In genomic region chr4:139665690-139666529, GRCh38 we compare ENCODE assay signal across 8 cellular contexts. TPM values are rescaled to one million over a fixed set of nuclear protein-coding genes. Genes with fewer than 3 reads are reported as not detected.
DNase-seq lines count a peak whose midpoint lies in the region; ATAC-seq and TF ChIP-seq lines count a peak whose summit lies in the region.

Gene MGST2 (plus strand): TSS chr4:139665819. CDS start chr4:139666020, 201 bp downstream.

- intact Hi-C loops in vagina (cut with DNase I) = no loop called here

- peak within 1 kb of the TSS; percentile 76 for H3K4me3 Mint-ChIP-seq in nephron progenitor cell

- TF ChIP-seq POLR2A in gastroesophageal sphincter (IDR thresholded peaks at IDR 0.05) (no peak), vagina (IDR thresholded peaks at IDR 0.05) (no peak)

- peaks cover 7% of the 10 kb centered on the region for H3K27me3 Mint-ChIP-seq in nephron progenitor cell (ENCODE audit: low read depth, poor library complexity)

- H3K4me1 Mint-ChIP-seq in nephron progenitor cell = peaks cover 71% of the 10 kb centered on the region

- DNase-seq in DMS153 (lab: John Stamatoyannopoulos, UW) (peak; percentile 69), NT2/D1 (ENCODE audit: low read depth, low spot score) (no peak), nephron progenitor cell (peak; percentile 79), vagina (ENCODE audit: extremely low spot score in 2 of 2) (no peak)
- peak; percentile 74 for DNase-seq in activated effector memory CD4-positive, alpha-beta T cell treated with anti-CD3 and anti-CD28 coated beads, Interleukin-2, amount 50 U/mL, for 16 hours

- H3K9ac ChIP-seq in NT2/D1 (ENCODE audit: insufficient read length, low read depth) = peak within 1 kb of the TSS; percentile 71

- H3K4me3 ChIP-seq in NT2/D1 (ENCODE audit: insufficient read length, low read depth) (peak within 1 kb of the TSS; percentile 47), gastroesophageal sphincter (peak within 1 kb of the TSS; percentile 55 to 59), vagina (peak within 1 kb of the TSS; percentile 60 to 63)

- peak; percentile 88 for ATAC-seq in GM19455 (IDR thresholded peaks at IDR 0.05; ENCODE audit: unreplicated experiment)
- peak; percentile 57 for ATAC-seq in HG03558 (IDR thresholded peaks at IDR 0.05; ENCODE audit: extremely low read depth, unreplicated experiment)
- ATAC-seq in gastroesophageal sphincter = peak; percentile 82

- 0 to 3% methylated on average over 12 to 15 of the region's 32 CpGs for WGBS in gastroesophageal sphincter (ENCODE audit: low coverage in 1 of 2), 2 donors

- TF ChIP-seq CTCF in gastroesophageal sphincter (IDR thresholded peaks at IDR 0.05) = peak in 1 of 4 experiments; percentile 10
- no peak for TF ChIP-seq CTCF in nephron progenitor cell (IDR thresholded peaks at IDR 0.05)
- TF ChIP-seq CTCF in vagina (IDR thresholded peaks at IDR 0.05) = no peak

- H3K27me3 ChIP-seq in NT2/D1 (ENCODE audit: insufficient read depth, insufficient read length) = no peaks in the 10 kb centered on the region
- H3K27me3 ChIP-seq in gastroesophageal sphincter = no peaks in the 10 kb centered on the region
- H3K27me3 ChIP-seq in vagina = no peaks in the 10 kb centered on the region

- no peak for TF ChIP-seq EP300 in gastroesophageal sphincter (IDR thresholded peaks at IDR 0.05)

- H3K36me3 Mint-ChIP-seq in nephron progenitor cell (ENCODE audit: low read depth) = peaks cover 9% of the 10 kb centered on the region

- H3K27ac ChIP-seq in gastroesophageal sphincter (peak within 1 kb of the TSS; percentile 71 to 93 (median 88)), vagina (peak within 1 kb of the TSS; percentile 85)

- H3K9me3 ChIP-seq in NT2/D1 (ENCODE audit: insufficient read depth, low read length) (peaks cover 10% of the 10 kb centered on the region; the same call in 1 of the 2 replicates), gastroesophageal sphincter (no peaks in the 10 kb centered on the region), vagina (no peaks in the 10 kb centered on the region)

- peak within 1 kb of the TSS; percentile 97 for H3K27ac Mint-ChIP-seq in nephron progenitor cell

- H3K9me3 Mint-ChIP-seq in nephron progenitor cell = peaks cover 10% of the 10 kb centered on the region

- H3K4me1 ChIP-seq in NT2/D1 (ENCODE audit: insufficient read depth, insufficient read length) (no peaks in the 10 kb centered on the region), gastroesophageal sphincter (peaks cover 0 to 56% (median 6%) of the 10 kb centered on the region in 3 donors), vagina (peaks cover 42% of the 10 kb centered on the region)

- H3K36me3 ChIP-seq in NT2/D1 (ENCODE audit: insufficient read depth, insufficient read length, low read length) = no peaks in the 10 kb centered on the region
- H3K36me3 ChIP-seq in gastroesophageal sphincter = no peaks in the 10 kb centered on the region
- H3K36me3 ChIP-seq in vagina = no peaks in the 10 kb centered on the region

RNA-seq across cellular contexts. Expression of gene MGST2, which starts in this region (rescaled TPM):
- total RNA-seq in gastroesophageal sphincter = 10 to 100 TPM; 26.5 to 53.9 (median 38.5) TPM
- 78.3 TPM for total RNA-seq in vagina

Comparison
In these comparisons a context has a peak if more than half of its experiments do, and no peak if none do; other contexts are left out.
1. DNase-seq: peak in DMS153 (single experiment), activated effector memory CD4-positive, alpha-beta T cell treated with anti-CD3 and anti-CD28 coated beads, Interleukin-2, amount 50 U/mL, for 16 hours (single experiment) and nephron progenitor cell (single experiment); none in NT2/D1 (single experiment) and vagina (0 of 2).
2. Peak in every context shown above with its lines, with median percentiles within 50 percentile points of each other: ATAC-seq and H3K4me3 ChIP-seq.